ENCODE assay signal across 24 cellular contexts in genomic region chr1:174072546-174072945, GRCh38. TPM values are rescaled to one million over a fixed set of nuclear protein-coding genes. Genes with fewer than 3 reads are reported as not detected.
DNase-seq lines count a peak whose midpoint lies in the region; ATAC-seq, FAIRE-seq and TF ChIP-seq lines count a peak whose summit lies in the region.
"Had no signal": no experiment of that assay in that cellular context is flagged by ENCODE, and none has a peak within 500 bp of the region (broad histone marks: within the 10 kb centered on the region; RNA-seq: fewer than 3 reads in every experiment).

No MANE protein-coding gene starts in this region.

- H3K4me1 Mint-ChIP-seq in HFFc6 (ENCODE audit: low read depth) (peaks cover 32% of the 10 kb centered on the region), immature natural killer cell (peaks cover 0 to 2% of the 10 kb centered on the region in 2 donors)

- no peaks in the 10 kb centered on the region for H3K9me1 ChIP-seq in K562 (ENCODE audit: control insufficient read depth, insufficient read depth, low read length)

- no peaks in the 10 kb centered on the region for H3K36me3 ChIP-seq in K562 (ENCODE audit: control insufficient read depth, insufficient read depth, low read length)
- H3K36me3 ChIP-seq: BLaER1 had no signal

- H3K9ac ChIP-seq in K562 (ENCODE audit: insufficient read depth in 1 of 2, low read depth in 2 of 2, low read length in 2 of 2), result no peak overlapping the region
- H3K9ac ChIP-seq: BLaER1 had no signal

- no peak for FAIRE-seq in K562 (lab: Jason Lieb, UNC)
- FAIRE-seq: GM12892 had no signal

- H3K4me1 ChIP-seq in K562 (replicated peaks in 1 of 2; ENCODE audit: control insufficient read depth in 2 of 2, insufficient read depth in 2 of 2, low read length in 2 of 2), result peaks cover 0 to 14% of the 10 kb centered on the region in 2 experiments; a peak in 2 of 5 replicates

- no peak overlapping the region for H3K4me2 ChIP-seq in K562 (ENCODE audit: insufficient read depth, low read length)
- H3K4me2 ChIP-seq: BLaER1 had no signal

- BruUV-seq in K562 (replicated peaks; lab: Mats Ljungman, UMichigan), result no TSS peak

- intact Hi-C loops in K562 (cut with micrococcal nuclease), result loop anchor here (5.0 to 10.0 kb wide), 5 partner anchors 100 to 1328 kb away; no protein-coding TSS in a partner anchor

- H3K27ac ChIP-seq in K562 (ENCODE audit: extremely low read depth, low read depth, low read length), result no peak overlapping the region
- H3K27ac ChIP-seq: BLaER1 had no signal

- no peaks in the 10 kb centered on the region for H3K9me3 ChIP-seq in K562 (replicated peaks; ENCODE audit: control insufficient read depth, insufficient read depth, low read depth, low read length)
- H3K9me3 ChIP-seq: BLaER1 had no signal

- H2AFZ ChIP-seq in K562 (ENCODE audit: low read depth, low read length), result peak overlapping the region; percentile 29; the same call in 1 of the 2 replicates

- CTCF ChIA-PET in K562 (lab: Yijun Ruan, JAX; ENCODE audit: low intra/inter-chr PET ratio), result no interaction called here

- H3K4me3 ChIP-seq in K562 (no peak overlapping the region), fibroblast of villous mesenchyme (ENCODE audit: low read depth, low read length) (no peak overlapping the region)
- H3K4me3 ChIP-seq: BLaER1 had no signal

- TF ChIP-seq EP300 in K562 (IDR thresholded peaks at IDR 0.05; ENCODE audit: low read length), result no peak

- POLR2A ChIA-PET in K562 (lab: Yijun Ruan, JAX), result no interaction called here

- in situ Hi-C loops in K562 (cut with MboI), result loop anchor here (10.0 kb wide), 1 partner anchor 658 kb away; no protein-coding TSS in a partner anchor

- no peak for ATAC-seq in K562
- ATAC-seq: HCT116, Panc1 had no signal

- no peak for TF ChIP-seq POLR2A in K562 (conservative IDR thresholded peaks at IDR 0.05)

- H3K27ac Mint-ChIP-seq in HFFc6 (no peak overlapping the region), immature natural killer cell (no peak overlapping the region)
- H3K27ac Mint-ChIP-seq: CD4-positive, alpha-beta T cell; IgD-negative memory B cell had no signal

- DNase-seq in HFFc6 (no peak), K562 (ENCODE audit: extremely low read depth in 1 of 4, low spot score in 3 of 4) (no peak), fibroblast of villous mesenchyme (ENCODE audit: low read depth) (peak; percentile 80), anterior cingulate cortex (lab: John Stamatoyannopoulos, UW) (no peak), immature natural killer cell (no peak), NCI-H2029 (lab: John Stamatoyannopoulos, UW) (no peak), DMS53 treated with DMSO at 0.1 percent for 48 hours (lab: John Stamatoyannopoulos, UW; ENCODE audit: unreplicated experiment) (no peak)
- DNase-seq: CD4-positive, alpha-beta T cell; COR-L47; DMS 273 treated with DMSO at 0.1 percent for 48 hours; DND-41; Karpas-422; MV-4-11; NCI-H1105 treated with DMSO at 0.1 percent for 48 hours; NCI-H2171; NCI-H345; NCI-H524; NCI-H774; SIG-M5 had no signal

- H3K36me3 Mint-ChIP-seq in HFFc6 (ENCODE audit: low read depth) (no peaks in the 10 kb centered on the region), immature natural killer cell (no peaks in the 10 kb centered on the region)
- H3K36me3 Mint-ChIP-seq: IgD-negative memory B cell had no signal

- no peaks in the 10 kb centered on the region for H4K20me1 ChIP-seq in K562 (replicated peaks; ENCODE audit: control insufficient read depth, insufficient read depth, low read length)
- H4K20me1 ChIP-seq: BLaER1 had no signal

- H3K79me2 ChIP-seq in K562 (ENCODE audit: control insufficient read depth, insufficient read depth, low read length), result no peaks in the 10 kb centered on the region

- H3K27me3 Mint-ChIP-seq in HFFc6 (ENCODE audit: insufficient read depth) (peaks cover 6% of the 10 kb centered on the region; the same call in 1 of the 2 replicates), immature natural killer cell (ENCODE audit: low read depth in 3 of 3) (peaks cover 0 to 8% (median 0%) of the 10 kb centered on the region in 3 donors)
- H3K27me3 Mint-ChIP-seq: CD4-positive, alpha-beta T cell had no signal

- TF ChIP-seq RAD21 in K562 (CRISPR knock-in tag; conservative IDR thresholded peaks at IDR 0.05 in 1 of 2, IDR thresholded peaks at IDR 0.05 in 1 of 2), result no peak

- no peaks in the 10 kb centered on the region for H3K27me3 ChIP-seq in K562 (ENCODE audit: control insufficient read depth in 2 of 2, insufficient read depth in 2 of 2, low read length in 2 of 2)
- H3K27me3 ChIP-seq: BLaER1 had no signal

- no peaks in the 10 kb centered on the region for H3K9me3 Mint-ChIP-seq in HFFc6
- H3K9me3 Mint-ChIP-seq in immature natural killer cell, result no peaks in the 10 kb centered on the region
- H3K9me3 Mint-ChIP-seq: CD4-positive, alpha-beta T cell; IgD-negative memory B cell had no signal

- 40% methylated on average over 4 of the region's 4 CpGs for WGBS in K562 (ENCODE audit: insufficient coverage, low coverage, missing lambda C conversion rate)

- H3K4me3 Mint-ChIP-seq in HFFc6 (peak overlapping the region; percentile 43), immature natural killer cell (no peak overlapping the region)
- H3K4me3 Mint-ChIP-seq: CD4-positive, alpha-beta T cell; IgD-negative memory B cell had no signal

- no peak for TF ChIP-seq CTCF in HFFc6 (IDR thresholded peaks at IDR 0.05)
- no peak for TF ChIP-seq CTCF in K562 (IDR thresholded peaks at IDR 0.05 in 2 of 3, conservative IDR thresholded peaks at IDR 0.05 in 1 of 3; ENCODE audit: insufficient read depth in 2 of 3, low read depth in 1 of 3, low read length in 3 of 3)
- TF ChIP-seq CTCF in fibroblast of villous mesenchyme (IDR thresholded peaks at IDR 0.05; ENCODE audit: insufficient read depth, low read depth, low read length), result no peak

TF ChIP-seq in K562, 482 proteins besides CTCF, POLR2A, EP300 and RAD21:
- TF ChIP-seq MBD1 (CRISPR knock-in tag; IDR thresholded peaks at IDR 0.05) (0 out of 2 replicates have a peak, but pooled peaks have one; percentile 25), HOMEZ (CRISPR knock-in tag; IDR thresholded peaks at IDR 0.05) (no peak)
TF ChIP-seq in K562: peak in this region for 1.

RNA-seq across cellular contexts. Expression of gene RC3H1, which starts 50.4 kb away (rescaled TPM):
- 10 to 100 TPM; 21.9 to 28.2 (median 23.3) TPM for total RNA-seq in HFFc6 (2021; fragmentation: NEBNext Ultra II Directional; extraction: Animal tissue kit (Norgen Biotek cat#: 25700))
- total RNA-seq in K562 (2011; cell fraction: chromatin; rRNA removed; ENCODE audit: low replicate concordance), result 81.9 and 168 TPM in 2 replicates
- 42.0 and 47.8 TPM in 2 replicates for total RNA-seq in K562 (2011; cell fraction: nucleolus; rRNA removed)
- 46.5 and 67.9 TPM in 2 replicates for total RNA-seq in K562 (2011; cell fraction: nucleoplasm; rRNA removed)
- total RNA-seq in K562 (2014; rRNA removed) (11.4 and 12.4 TPM in 2 replicates), K562 (2014; rRNA removed; fragmentation: Illumina TruSeq; extraction: Trizol) (20.9 and 23.4 TPM in 2 replicates), K562 (2015; rRNA removed; fragmentation: Illumina TruSeq; extraction: Trizol) (27.2 and 31.7 TPM in 2 replicates), K562 (2021) (21.0 and 21.3 TPM in 2 replicates), fibroblast of villous mesenchyme (20.9 and 30.7 TPM in 2 replicates)
- polyA plus RNA-seq in K562 (2011; rRNA removed) (17.3 and 17.4 TPM in 2 replicates), K562 (2014; fragmentation: Illumina TruSeq; extraction: Trizol) (5.6 and 6.7 TPM in 2 replicates), K562 (2014; fragmentation: Nextera tagmentation; extraction: Ambion mirVana) (1 to 10 TPM; 2.4 to 3.4 TPM), K562 (2014; rRNA removed) (5.7 and 6.1 TPM in 2 replicates), immature natural killer cell (10 to 100 TPM in 1 of 3 donors, 1 to 10 TPM in 2; 3.9 to 10.4 (median 5.7) TPM)
- 7.9 and 9.5 TPM in 2 replicates for polyA plus RNA-seq in K562 (2011; cell fraction: cytosol; rRNA removed)
- 23.3 and 23.5 TPM in 2 replicates for polyA plus RNA-seq in K562 (2011; cell fraction: nucleus; rRNA removed)
- polyA plus RNA-seq in K562 (2012), result 2.8 and 3.4 TPM in 2 replicates
- polyA minus RNA-seq in K562 (2011; rRNA and poly(A)+ RNA removed), result 83.2 and 95.5 TPM in 2 replicates
- 26.8 and 32.4 TPM in 2 replicates for polyA minus RNA-seq in K562 (2011; cell fraction: cytosol; rRNA and poly(A)+ RNA removed)
- 33.8 and 61.1 TPM in 2 replicates for polyA minus RNA-seq in K562 (2011; cell fraction: nucleus; rRNA and poly(A)+ RNA removed)
